8 cellular contexts compared by ENCODE assay signal in the genomic region with DNA sequence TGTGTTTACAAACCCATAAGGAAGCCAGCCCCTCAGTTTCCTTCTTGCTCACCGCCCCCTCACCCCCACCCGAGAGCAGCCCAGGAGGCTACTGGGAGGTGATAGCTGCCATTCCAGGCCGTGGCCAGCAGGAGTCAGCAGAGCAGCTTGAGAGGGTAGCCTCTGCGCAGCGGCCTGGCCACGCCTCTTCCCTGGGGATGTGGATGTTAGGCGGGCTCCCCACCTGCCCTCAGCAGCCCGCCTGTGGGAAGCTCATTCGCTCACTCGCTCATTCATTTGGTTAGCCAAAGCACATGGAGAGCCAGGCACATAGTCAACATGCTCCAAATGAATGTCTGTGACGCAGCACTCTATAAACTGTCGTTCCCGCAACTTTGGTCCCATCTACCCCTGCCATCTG. TPM values are rescaled to one million over a fixed set of nuclear protein-coding genes. Genes with fewer than 3 reads are reported as not detected.
A peak's percentile ranks its signal among the peaks of the same experiment; 100 is the strongest.
DNase-seq lines count a peak whose midpoint lies in the region; ATAC-seq and TF ChIP-seq lines count a peak whose summit lies in the region.

No MANE protein-coding gene starts in this region.

- H2AFZ ChIP-seq in HCT116 (ENCODE audit: low read depth, low read length, poor library complexity, severe bottlenecking): no peak overlapping the region

- peak overlapping the region; percentile 41 for H3K27ac ChIP-seq in HCT116 (ENCODE audit: low read depth, low read length)
- H3K27ac ChIP-seq in WERI-Rb-1: peak overlapping the region; percentile 15; the same call in 1 of the 2 replicates

- CTCF ChIA-PET in HCT116 (lab: Charles Lee): interaction anchor here (0.6 to 3.0 kb wide), 23 partner anchors 9 to 182 kb away, joined by 3 to 40 read pairs (median 4); a partner anchor contains a TSS
- CTCF ChIA-PET in MCF 10A (lab: Yijun Ruan, JAX): interaction anchor here (0.5 to 10.2 kb wide), 35 partner anchors 11 to 1196 kb away, joined by 3 to 172 read pairs (median 4); a partner anchor contains a TSS

- RAD21 ChIA-PET in HCT116 (lab: Charles Lee; ENCODE audit: low non-redundant PET in 1 of 2, low total read pairs in 2 of 2, uncharacterized antibody in 2 of 2, unreplicated experiment in 2 of 2): interaction anchor here (0.6 to 2.1 kb wide), 3 partner anchors 91 to 96 kb away, joined by 6 to 11 read pairs (median 10); no protein-coding TSS in a partner anchor

- H3K4me1 Mint-ChIP-seq in MCF 10A (ENCODE audit: insufficient read depth, unreplicated experiment): peaks cover 11% of the 10 kb centered on the region

- TF ChIP-seq CTCF in HCT116 (IDR thresholded peaks at IDR 0.05 in 2 of 3, conservative IDR thresholded peaks at IDR 0.05 in 1 of 3; ENCODE audit: borderline replicate concordance in 1 of 3, insufficient read depth in 1 of 3, low read depth in 2 of 3, low read length in 2 of 3) (peak in 2 of 3 experiments; percentile 93 to 95; a peak in 4 of 6 replicates), WERI-Rb-1 (IDR thresholded peaks at IDR 0.05; ENCODE audit: low read depth, low read length) (peak; percentile 99), MCF 10A (IDR thresholded peaks at IDR 0.05; ENCODE audit: unreplicated experiment) (peak; percentile 91)

- H3K36me3 Mint-ChIP-seq in MCF 10A (ENCODE audit: insufficient read depth, unreplicated experiment): peaks cover 9% of the 10 kb centered on the region

- H3K27me3 ChIP-seq in HCT116 (ENCODE audit: insufficient read depth, low read length) (no peaks in the 10 kb centered on the region), WERI-Rb-1 (ENCODE audit: insufficient read depth, low read depth, severe bottlenecking) (no peaks in the 10 kb centered on the region)

- H3K4me1 ChIP-seq in HCT116 (ENCODE audit: control insufficient read depth in 1 of 2, insufficient read depth in 2 of 2, low read length in 2 of 2): peaks cover 10 to 21% of the 10 kb centered on the region in 2 experiments

- peak; percentile 91 for ATAC-seq in HCT116

- H3K27ac Mint-ChIP-seq in MCF 10A (ENCODE audit: low read depth, unreplicated experiment): no peak overlapping the region

- no peak overlapping the region for H3K4me3 Mint-ChIP-seq in MCF 10A (ENCODE audit: unreplicated experiment)

- H3K9me2 ChIP-seq in HCT116 (ENCODE audit: insufficient read depth): no peaks in the 10 kb centered on the region

- no peak overlapping the region for H3K4me3 ChIP-seq in HCT116 (replicated peaks in 1 of 2; ENCODE audit: low read depth in 1 of 2, low read length in 2 of 2)
- no peak overlapping the region for H3K4me3 ChIP-seq in WERI-Rb-1 (ENCODE audit: low read depth, low read length)

- no peaks in the 10 kb centered on the region for H3K9me3 Mint-ChIP-seq in MCF 10A (ENCODE audit: unreplicated experiment)

- no peaks in the 10 kb centered on the region for H4K20me1 ChIP-seq in HCT116 (ENCODE audit: insufficient read depth)

- BruUV-seq in HCT116 (replicated peaks; lab: Mats Ljungman, UMichigan) (no TSS peak), MCF 10A (replicated peaks; lab: Mats Ljungman, UMichigan) (no TSS peak)

- no peaks in the 10 kb centered on the region for H3K9me3 ChIP-seq in HCT116 (ENCODE audit: control insufficient read depth in 1 of 2, insufficient read depth in 1 of 2, low read depth in 1 of 2, low read length in 2 of 2)
- no peaks in the 10 kb centered on the region for H3K9me3 ChIP-seq in WERI-Rb-1 (ENCODE audit: severe bottlenecking)

- DNase-seq in COLO668 (lab: John Stamatoyannopoulos, UW; ENCODE audit: unreplicated experiment) (peak; percentile 94), HCT116 (ENCODE audit: low read depth, low spot score) (peak; percentile 51), NCI-H2107 (lab: John Stamatoyannopoulos, UW) (peak; percentile 80), WERI-Rb-1 (peak; percentile 96), MCF 10A (ENCODE audit: unreplicated experiment) (peak; percentile 73), inferior parietal cortex (ENCODE audit: extremely low spot score) (peak; percentile 87), amniotic stem cell (lab: John Stamatoyannopoulos, UW) (no peak)
- peak; percentile 73 to 78 for DNase-seq in stimulated activated CD4-positive, alpha-beta T cell treated with anti-CD3 and anti-CD28 coated beads, Interleukin-1b, Interleukin-23, amount 100 ng/mL, for 4 hours (ENCODE audit: low read depth in 2 of 2)

- no peak overlapping the region for H3K9ac ChIP-seq in HCT116 (ENCODE audit: low read length)

- H3K79me2 ChIP-seq in HCT116 (ENCODE audit: insufficient read depth, low read length): no peaks in the 10 kb centered on the region

- no peaks in the 10 kb centered on the region for H3K27me3 Mint-ChIP-seq in MCF 10A (ENCODE audit: insufficient read depth, unreplicated experiment)

- POLR2A ChIA-PET in HCT116 (lab: Charles Lee): no interaction called here
- POLR2A ChIA-PET in MCF 10A (lab: Yijun Ruan, JAX): interaction anchor here (0.6 to 4.0 kb wide), 6 partner anchors 22 to 123 kb away, joined by 3 to 19 read pairs (median 4); a partner anchor contains a TSS

- no peak overlapping the region for H3K4me2 ChIP-seq in HCT116 (ENCODE audit: low read length)

- TF ChIP-seq RAD21 in HCT116 (IDR thresholded peaks at IDR 0.05; ENCODE audit: low read depth): no peak

- H3K36me3 ChIP-seq in HCT116 (ENCODE audit: control insufficient read depth in 1 of 2, insufficient read depth in 2 of 2, low read length in 2 of 2) (peaks cover 0 to 9% of the 10 kb centered on the region in 2 experiments; a peak in 2 of 4 replicates), WERI-Rb-1 (peaks cover 67% of the 10 kb centered on the region)

- TF ChIP-seq POLR2A in HCT116 (IDR thresholded peaks at IDR 0.05; ENCODE audit: borderline replicate concordance, extremely low read depth, insufficient read depth, insufficient read length): no peak

- intact Hi-C loops in HCT116 (cut with micrococcal nuclease): loop anchor here (1.0 to 2.0 kb wide), 3 partner anchors 92 to 174 kb away; no protein-coding TSS in a partner anchor
- intact Hi-C loops in MCF 10A (cut with micrococcal nuclease): loop anchor here (1.0 kb wide), 3 partner anchors 92 to 174 kb away; no protein-coding TSS in a partner anchor

TF ChIP-seq in HCT116, 20 proteins besides CTCF, POLR2A, EP300 and RAD21 (continues in another document):
- no peak for TF ChIP-seq JUND (IDR thresholded peaks at IDR 0.05)
- TF ChIP-seq, protein P1, sequence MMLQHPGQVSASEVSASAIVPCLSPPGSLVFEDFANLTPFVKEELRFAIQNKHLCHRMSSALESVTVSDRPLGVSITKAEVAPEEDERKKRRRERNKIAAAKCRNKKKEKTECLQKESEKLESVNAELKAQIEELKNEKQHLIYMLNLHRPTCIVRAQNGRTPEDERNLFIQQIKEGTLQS (IDR thresholded peaks at IDR 0.05): no peak
- no peak for TF ChIP-seq POLR2AphosphoS5 (IDR thresholded peaks at IDR 0.05; ENCODE audit: low read depth, low read length)
- TF ChIP-seq, protein P2, sequence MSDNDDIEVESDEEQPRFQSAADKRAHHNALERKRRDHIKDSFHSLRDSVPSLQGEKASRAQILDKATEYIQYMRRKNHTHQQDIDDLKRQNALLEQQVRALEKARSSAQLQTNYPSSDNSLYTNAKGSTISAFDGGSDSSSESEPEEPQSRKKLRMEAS (IDR thresholded peaks at IDR 0.05): no peak
- TF ChIP-seq SRF (IDR thresholded peaks at IDR 0.05; ENCODE audit: low read depth): no peak
- TF ChIP-seq EZH2 (IDR thresholded peaks at IDR 0.05): no peak
- TF ChIP-seq CEBPB (IDR thresholded peaks at IDR 0.05; ENCODE audit: low read depth): no peak
- no peak for TF ChIP-seq SP1 (IDR thresholded peaks at IDR 0.05; ENCODE audit: low read depth)
- no peak for TF ChIP-seq ZFX (IDR thresholded peaks at IDR 0.05)
- no peak for TF ChIP-seq FOSL1 (IDR thresholded peaks at IDR 0.05; ENCODE audit: low read depth)
- TF ChIP-seq YY1 (IDR thresholded peaks at IDR 0.05; ENCODE audit: extremely low read depth, insufficient replicate concordance, low read depth, low read length): no peak
- no peak for TF ChIP-seq ZNF274 (IDR thresholded peaks at IDR 0.05; ENCODE audit: low read depth, low read length)
- no peak for TF ChIP-seq EGR1 (IDR thresholded peaks at IDR 0.05; ENCODE audit: low read depth)
- no peak for TF ChIP-seq EZH2phosphoT487 (IDR thresholded peaks at IDR 0.05; ENCODE audit: borderline replicate concordance)
- TF ChIP-seq, protein P3, sequence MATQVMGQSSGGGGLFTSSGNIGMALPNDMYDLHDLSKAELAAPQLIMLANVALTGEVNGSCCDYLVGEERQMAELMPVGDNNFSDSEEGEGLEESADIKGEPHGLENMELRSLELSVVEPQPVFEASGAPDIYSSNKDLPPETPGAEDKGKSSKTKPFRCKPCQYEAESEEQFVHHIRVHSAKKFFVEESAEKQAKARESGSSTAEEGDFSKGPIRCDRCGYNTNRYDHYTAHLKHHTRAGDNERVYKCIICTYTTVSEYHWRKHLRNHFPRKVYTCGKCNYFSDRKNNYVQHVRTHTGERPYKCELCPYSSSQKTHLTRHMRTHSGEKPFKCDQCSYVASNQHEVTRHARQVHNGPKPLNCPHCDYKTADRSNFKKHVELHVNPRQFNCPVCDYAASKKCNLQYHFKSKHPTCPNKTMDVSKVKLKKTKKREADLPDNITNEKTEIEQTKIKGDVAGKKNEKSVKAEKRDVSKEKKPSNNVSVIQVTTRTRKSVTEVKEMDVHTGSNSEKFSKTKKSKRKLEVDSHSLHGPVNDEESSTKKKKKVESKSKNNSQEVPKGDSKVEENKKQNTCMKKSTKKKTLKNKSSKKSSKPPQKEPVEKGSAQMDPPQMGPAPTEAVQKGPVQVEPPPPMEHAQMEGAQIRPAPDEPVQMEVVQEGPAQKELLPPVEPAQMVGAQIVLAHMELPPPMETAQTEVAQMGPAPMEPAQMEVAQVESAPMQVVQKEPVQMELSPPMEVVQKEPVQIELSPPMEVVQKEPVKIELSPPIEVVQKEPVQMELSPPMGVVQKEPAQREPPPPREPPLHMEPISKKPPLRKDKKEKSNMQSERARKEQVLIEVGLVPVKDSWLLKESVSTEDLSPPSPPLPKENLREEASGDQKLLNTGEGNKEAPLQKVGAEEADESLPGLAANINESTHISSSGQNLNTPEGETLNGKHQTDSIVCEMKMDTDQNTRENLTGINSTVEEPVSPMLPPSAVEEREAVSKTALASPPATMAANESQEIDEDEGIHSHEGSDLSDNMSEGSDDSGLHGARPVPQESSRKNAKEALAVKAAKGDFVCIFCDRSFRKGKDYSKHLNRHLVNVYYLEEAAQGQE (IDR thresholded peaks at IDR 0.05; ENCODE audit: low read depth): no peak

RNA-seq across cellular contexts. Expression of a gene that starts 6.1 kb away (rescaled TPM):
- total RNA-seq in HCT116 (2021; ENCODE audit: unreplicated experiment): 54.6 TPM
- polyA plus RNA-seq in HCT116 (2012): 58.0 and 62.6 TPM in 2 replicates
- total RNA-seq in MCF 10A (2022): 41.5 and 41.8 TPM in 2 replicates

RNA-seq across cellular contexts. Expression of a gene that starts 13.2 kb away (rescaled TPM):
- total RNA-seq in HCT116 (2021; ENCODE audit: unreplicated experiment): 37.6 TPM
- polyA plus RNA-seq in HCT116 (2012): 35.7 and 36.0 TPM in 2 replicates
- 4.0 and 5.7 TPM in 2 replicates for total RNA-seq in MCF 10A (2022)

RNA-seq across cellular contexts. Expression of a gene that starts 26.9 kb away (rescaled TPM):
- 49.4 TPM for total RNA-seq in HCT116 (2021; ENCODE audit: unreplicated experiment)
- polyA plus RNA-seq in HCT116 (2012): 45.7 and 58.2 TPM in 2 replicates
- total RNA-seq in MCF 10A (2022): 36.3 and 39.5 TPM in 2 replicates

RNA-seq across cellular contexts. Expression of a gene that starts 37.0 kb away (rescaled TPM):
- total RNA-seq in HCT116 (2021; ENCODE audit: unreplicated experiment) (44.2 TPM), MCF 10A (2022) (17.5 and 23.9 TPM in 2 replicates)
- 28.1 and 33.1 TPM in 2 replicates for polyA plus RNA-seq in HCT116 (2012)

RNA-seq across cellular contexts. Expression of a gene that starts 44.3 kb away (rescaled TPM):
- 24.5 TPM for total RNA-seq in HCT116 (2021; ENCODE audit: unreplicated experiment)
- 22.9 and 25.0 TPM in 2 replicates for polyA plus RNA-seq in HCT116 (2012)
- 16.5 and 17.6 TPM in 2 replicates for total RNA-seq in MCF 10A (2022)
